ENCODE assay signal across 22 cellular contexts in the genomic region with DNA sequence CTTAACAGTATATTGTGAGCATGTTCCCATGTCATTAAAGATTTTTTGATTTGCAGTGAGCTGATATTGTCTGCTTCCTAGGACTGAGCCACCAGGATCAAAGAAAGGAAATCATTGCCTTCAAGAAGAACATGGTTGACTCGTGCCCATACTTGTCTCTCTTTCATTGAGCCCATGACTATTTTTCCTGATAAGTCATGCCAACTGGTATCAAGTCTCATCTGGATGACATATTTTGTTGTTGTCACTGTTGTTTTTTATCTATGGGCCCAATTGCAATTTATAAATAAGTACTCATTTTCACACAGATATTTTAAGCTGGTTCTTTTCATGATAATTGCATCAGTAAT. TPM values are rescaled to one million over a fixed set of nuclear protein-coding genes. Genes with fewer than 3 reads are reported as not detected.
DNase-seq lines count a peak whose midpoint lies in the region; ATAC-seq, FAIRE-seq and TF ChIP-seq lines count a peak whose summit lies in the region.
"Had no signal": no experiment of that assay in that cellular context is flagged by ENCODE, and none has a peak within 500 bp of the region (broad histone marks: within the 10 kb centered on the region; RNA-seq: fewer than 3 reads in every experiment).

No MANE protein-coding gene starts in this region.

- intact Hi-C loops in pancreas (cut with DNase I): no loop called here

- no peaks in the 10 kb centered on the region for H3K27me3 Mint-ChIP-seq in memory B cell
- H3K27me3 Mint-ChIP-seq: progenitor cell of endocrine pancreas had no signal

- peak overlapping the region; percentile 20 for H3K4me3 ChIP-seq in GM12865 (ENCODE audit: low read depth, low read length)
- no peak overlapping the region for H3K4me3 ChIP-seq in SK-N-MC
- no peak overlapping the region for H3K4me3 ChIP-seq in upper lobe of left lung
- no peak overlapping the region for H3K4me3 ChIP-seq in pancreas
- H3K4me3 ChIP-seq: gastrocnemius medialis, skin epidermis, uterus had no signal

- DNase-seq in GM12865 (ENCODE audit: low read depth) (no peak), SK-N-MC (ENCODE audit: low read depth, low spot score) (no peak), memory B cell (ENCODE audit: low spot score in 2 of 2) (no peak), upper lobe of left lung (no peak), NCI-H1694 (lab: John Stamatoyannopoulos, UW) (no peak), pancreas (no peak)
- DNase-seq: activated effector memory CD4-positive, alpha-beta T cell treated with Interleukin-2 at 50 U/mL for 16 hours; Caco-2; EL; gastrocnemius medialis; NCI-H1436; NCI-H82; nephron progenitor cell; stimulated activated CD4-positive, alpha-beta T cell treated with anti-CD3 and anti-CD28 coated beads, Interleukin-4, amount 100 ng/mL, for 1 hour; uterus had no signal

- ATAC-seq in memory B cell (ENCODE audit: low read depth): no peak
- ATAC-seq in upper lobe of left lung (ENCODE audit: low FRiP score in 2 of 2): no peak
- ATAC-seq in HG03196 (IDR thresholded peaks at IDR 0.05; ENCODE audit: unreplicated experiment): no peak
- no peak for ATAC-seq in pancreas
- ATAC-seq: gastrocnemius medialis had no signal

- TF ChIP-seq CTCF in 22Rv1 (IDR thresholded peaks at IDR 0.05): no peak
- no peak for TF ChIP-seq CTCF in GM12865 (IDR thresholded peaks at IDR 0.05; ENCODE audit: insufficient read depth, low read depth, low read length, missing control alignments)
- no peak for TF ChIP-seq CTCF in upper lobe of left lung (IDR thresholded peaks at IDR 0.05)
- TF ChIP-seq CTCF in pancreas (IDR thresholded peaks at IDR 0.05): no peak

- peaks cover 0 to 5% (median 0%) of the 10 kb centered on the region in 4 donors for H3K4me1 ChIP-seq in upper lobe of left lung
- peaks cover 0 to 13% (median under 1%) of the 10 kb centered on the region in 3 donors for H3K4me1 ChIP-seq in pancreas
- H3K4me1 ChIP-seq: gastrocnemius medialis, uterus had no signal

- H3K36me3 ChIP-seq in SK-N-MC (ENCODE audit: insufficient read depth, low read length): no peaks in the 10 kb centered on the region
- H3K36me3 ChIP-seq in upper lobe of left lung: no peaks in the 10 kb centered on the region
- no peaks in the 10 kb centered on the region for H3K36me3 ChIP-seq in pancreas
- H3K36me3 ChIP-seq: gastrocnemius medialis, uterus had no signal

- H3K9me3 Mint-ChIP-seq in memory B cell: no peaks in the 10 kb centered on the region

- H3K36me3 Mint-ChIP-seq in memory B cell: no peaks in the 10 kb centered on the region

- FAIRE-seq in pancreas (lab: Jason Lieb, UNC): no peak

- H3K27me3 ChIP-seq in upper lobe of left lung (no peaks in the 10 kb centered on the region), pancreas (no peaks in the 10 kb centered on the region)
- H3K27me3 ChIP-seq: uterus had no signal

- TF ChIP-seq EP300 in upper lobe of left lung (IDR thresholded peaks at IDR 0.05): no peak

- H3K27ac ChIP-seq in 22Rv1 (0 out of 2 replicates have a peak overlapping the region, but pooled peaks have one; percentile 100), SK-N-MC (peak overlapping the region; percentile 75), upper lobe of left lung (no peak overlapping the region), pancreas (no peak overlapping the region)
- H3K27ac ChIP-seq: gastrocnemius medialis, uterus had no signal

- no peak for TF ChIP-seq POLR2A in upper lobe of left lung (IDR thresholded peaks at IDR 0.05)

- peak overlapping the region; percentile 11 for H3K4me3 Mint-ChIP-seq in memory B cell
- H3K4me3 Mint-ChIP-seq: nephron progenitor cell had no signal

- peaks cover 53% of the 10 kb centered on the region for H3K4me1 Mint-ChIP-seq in memory B cell

- H3K9me3 ChIP-seq in SK-N-MC (ENCODE audit: low read depth, low read length) (no peaks in the 10 kb centered on the region), upper lobe of left lung (no peaks in the 10 kb centered on the region), pancreas (no peaks in the 10 kb centered on the region)
- H3K9me3 ChIP-seq: Caco-2, gastrocnemius medialis, uterus had no signal

- no peak overlapping the region for H3K9ac ChIP-seq in SK-N-MC (ENCODE audit: insufficient read length)

- peak overlapping the region; percentile 86 for H3K27ac Mint-ChIP-seq in memory B cell
- H3K27ac Mint-ChIP-seq: progenitor cell of endocrine pancreas had no signal

- 92% methylated on average over 1 of the region's 1 CpG for WGBS in upper lobe of left lung, 2 donors
- 85 to 94% methylated on average over 1 of the region's 1 CpG for WGBS in pancreas, 2 donors

RNA-seq across cellular contexts. Expression of gene RHOH, which starts 10.2 kb away (rescaled TPM):
- total RNA-seq in upper lobe of left lung (10 to 100 TPM in 3 of 6 donors, 1 to 10 TPM in 3; 5.5 to 19.9 (median 8.4) TPM), pancreas (1 to 10 TPM in 3 of 6 donors, under 1 TPM in 3; 0.08 to 1.8 (median 0.85) TPM)
- under 1 TPM; 0.09 to 0.11 TPM for polyA plus RNA-seq in pancreas
- total RNA-seq: Caco-2, epithelial cell of proximal tubule, HT1080, kidney epithelial cell had no signal

Comparison
In these comparisons a context has a peak if more than half of its experiments do, and no peak if none do; other contexts are left out.
1. H3K27ac ChIP-seq: peak in 22Rv1 (single experiment) and SK-N-MC (single experiment); none in upper lobe of left lung (0 of 4) and pancreas (0 of 4).